17 cellular contexts compared by ENCODE assay signal in genomic region chr2:69183659-69184058, GRCh38.
"Had no signal": no experiment of that assay in that cellular context is flagged by ENCODE, and none has a peak within 500 bp of the region (broad histone marks: within the 10 kb centered on the region; RNA-seq: fewer than 3 reads in every experiment).

No MANE protein-coding gene starts in this region.

- H3K36me3 ChIP-seq: neural progenitor cell had no signal

- H3K4me1 Mint-ChIP-seq: activated B cell treated with CpG ODN at 0.5 μM for 24 hours; naive B cell; neural progenitor cell; stimulated activated naive CD8-positive, alpha-beta T cell treated with anti-CD3 and anti-CD28 coated beads, Interleukin-15, amount 100 ng/mL, for 72 hours had no signal

- H3K9ac ChIP-seq: neural progenitor cell had no signal

- H3K36me3 Mint-ChIP-seq: naive B cell had no signal

- H3K27me3 ChIP-seq: neural progenitor cell, SJSA1, upper lobe of left lung had no signal

- H3K4me1 ChIP-seq: neural progenitor cell, psoas muscle had no signal

- H3K27ac Mint-ChIP-seq: activated B cell treated with CpG ODN at 0.5 μM for 24 hours; activated CD8-positive, alpha-beta T cell treated with anti-CD3 and anti-CD28 coated beads, Interleukin-2, amount 10 ng/mL, durations not matched to agents 7 days and 5 days; effector memory CD8-positive, alpha-beta T cell; naive B cell; neural progenitor cell; stimulated activated naive CD8-positive, alpha-beta T cell treated with anti-CD3 and anti-CD28 coated beads, Interleukin-15, amount 100 ng/mL, for 72 hours had no signal

- H3K4me2 ChIP-seq: neural progenitor cell had no signal

- H3K9me3 ChIP-seq: left ventricle myocardium inferior, psoas muscle, SJSA1, upper lobe of left lung had no signal

- ATAC-seq: activated CD8-positive, alpha-beta T cell treated with anti-CD3 and anti-CD28 coated beads, Interleukin-2, amount 10 ng/mL, durations not matched to agents 7 days and 5 days; activated T-cell treated with anti-CD3 and anti-CD28 coated beads, Interleukin-2, amount 50 U/mL, for 4 hours; effector memory CD8-positive, alpha-beta T cell; psoas muscle; right cardiac atrium; stimulated activated naive CD8-positive, alpha-beta T cell treated with anti-CD3 and anti-CD28 coated beads, Interleukin-15, amount 100 ng/mL, for 72 hours had no signal

- H3K27me3 Mint-ChIP-seq: stimulated activated naive CD8-positive, alpha-beta T cell treated with anti-CD3 and anti-CD28 coated beads, Interleukin-15, amount 100 ng/mL, for 72 hours had no signal

- DNase-seq: activated B cell treated with CpG ODN at 0.5 μM for 24 hours; activated CD4-positive, alpha-beta T cell treated with anti-CD3 and anti-CD28 coated beads for 4 hours; activated CD8-positive, alpha-beta T cell treated with anti-CD3 and anti-CD28 coated beads, Interleukin-2, amount 10 ng/mL, durations not matched to agents 7 days and 5 days; activated naive CD4-positive, alpha-beta T cell treated with anti-CD3 and anti-CD28 coated beads, Interleukin-2, amount 50 U/mL, for 16 hours; activated T-cell treated with anti-CD3 and anti-CD28 coated beads, Interleukin-2, amount 50 U/mL, for 4 hours; effector memory CD8-positive, alpha-beta T cell; kidney glomerular epithelial cell; left ventricle myocardium inferior; naive B cell; psoas muscle; right cardiac atrium; small intestine; stimulated activated CD4-positive, alpha-beta T cell treated with anti-CD3 and anti-CD28 coated beads, Interleukin-4, amount 100 ng/mL, for 1 hour; stimulated activated naive CD8-positive, alpha-beta T cell treated with anti-CD3 and anti-CD28 coated beads, Interleukin-15, amount 100 ng/mL, for 72 hours; upper lobe of left lung had no signal

- H3K4me3 Mint-ChIP-seq: activated B cell treated with CpG ODN at 0.5 μM for 24 hours; activated CD8-positive, alpha-beta T cell treated with anti-CD3 and anti-CD28 coated beads, Interleukin-2, amount 10 ng/mL, durations not matched to agents 7 days and 5 days; activated T-cell treated with anti-CD3 and anti-CD28 coated beads, Interleukin-2, amount 50 U/mL, for 4 hours; effector memory CD8-positive, alpha-beta T cell; naive B cell; neural progenitor cell; stimulated activated naive CD8-positive, alpha-beta T cell treated with anti-CD3 and anti-CD28 coated beads, Interleukin-15, amount 100 ng/mL, for 72 hours had no signal

- H2AFZ ChIP-seq: neural progenitor cell had no signal

- H3K27ac ChIP-seq: left ventricle myocardium inferior, neural progenitor cell, psoas muscle, SJSA1, upper lobe of left lung had no signal

- H3K4me3 ChIP-seq: left ventricle myocardium inferior, neural progenitor cell, psoas muscle, SJSA1, upper lobe of left lung had no signal

- H3K9me3 Mint-ChIP-seq: activated B cell treated with CpG ODN at 0.5 μM for 24 hours; activated T-cell treated with anti-CD3 and anti-CD28 coated beads, Interleukin-2, amount 50 U/mL, for 4 hours; effector memory CD8-positive, alpha-beta T cell; neural progenitor cell; stimulated activated naive CD8-positive, alpha-beta T cell treated with anti-CD3 and anti-CD28 coated beads, Interleukin-15, amount 100 ng/mL, for 72 hours had no signal
